23 cellular contexts compared by ENCODE assay signal in genomic region chr10:120386896-120387295, GRCh38.
"Had no signal": no experiment of that assay in that cellular context is flagged by ENCODE, and none has a peak within 500 bp of the region (broad histone marks: within the 10 kb centered on the region; RNA-seq: fewer than 3 reads in every experiment).

No MANE protein-coding gene starts in this region.

- H3K36me3 ChIP-seq: adrenal gland, gastrocnemius medialis, heart left ventricle, lower lobe of right lung, neural progenitor cell, ovary, thyroid gland had no signal

- H3K4me3 ChIP-seq: adrenal gland, gastrocnemius medialis, heart left ventricle, lower lobe of right lung, neural progenitor cell, ovary, thyroid gland had no signal

- H2AFZ ChIP-seq: neural progenitor cell had no signal

- H3K36me3 Mint-ChIP-seq: brain, immature natural killer cell, neural progenitor cell had no signal

- H3K27me3 ChIP-seq: adrenal gland, gastrocnemius medialis, neural progenitor cell, ovary, thyroid gland had no signal

- H3K27ac ChIP-seq: adrenal gland, gastrocnemius medialis, heart left ventricle, lower lobe of right lung, neural progenitor cell, ovary, thyroid gland had no signal

- H3K4me3 Mint-ChIP-seq: activated CD4-positive, alpha-beta memory T cell treated with anti-CD3 and anti-CD28 coated beads, Interleukin-2, amount 10 ng/mL, durations not matched to agents 7 days and 5 days; activated T-cell treated with anti-CD3 and anti-CD28 coated beads, Interleukin-2, amount 50 U/mL, for 24 hours; brain; central memory CD8-positive, alpha-beta T cell; immature natural killer cell; neural progenitor cell had no signal

- H3K9me3 ChIP-seq: adrenal gland, gastrocnemius medialis, heart left ventricle, lower lobe of right lung, ovary, thyroid gland had no signal

- FAIRE-seq: urothelium cell line had no signal

- H3K4me1 Mint-ChIP-seq: activated CD4-positive, alpha-beta memory T cell treated with anti-CD3 and anti-CD28 coated beads, Interleukin-2, amount 10 ng/mL, durations not matched to agents 7 days and 5 days; central memory CD8-positive, alpha-beta T cell; immature natural killer cell had no signal

- H3K9me3 Mint-ChIP-seq: activated CD4-positive, alpha-beta memory T cell treated with anti-CD3 and anti-CD28 coated beads, Interleukin-2, amount 10 ng/mL, durations not matched to agents 7 days and 5 days; activated T-cell treated with anti-CD3 and anti-CD28 coated beads, Interleukin-2, amount 50 U/mL, for 24 hours; central memory CD8-positive, alpha-beta T cell; immature natural killer cell; neural progenitor cell had no signal

- H3K27me3 Mint-ChIP-seq: activated CD4-positive, alpha-beta memory T cell treated with anti-CD3 and anti-CD28 coated beads, Interleukin-2, amount 10 ng/mL, durations not matched to agents 7 days and 5 days; central memory CD8-positive, alpha-beta T cell had no signal

- DNase-seq: activated CD4-positive, alpha-beta memory T cell treated with anti-CD3 and anti-CD28 coated beads, Interleukin-2, amount 10 ng/mL, durations not matched to agents 7 days and 5 days; activated CD4-positive, alpha-beta T cell treated with anti-CD3 and anti-CD28 coated beads for 4 hours; activated naive CD4-positive, alpha-beta T cell treated with anti-CD3 and anti-CD28 coated beads, Interleukin-2, amount 50 U/mL, for 16 hours; activated T-cell treated with anti-CD3 and anti-CD28 coated beads, Interleukin-2, amount 50 U/mL, for 24 hours; adrenal gland; cortex of kidney; effector CD8-positive, alpha-beta T cell; gastrocnemius medialis; heart left ventricle; immature natural killer cell; left colon; lower lobe of right lung; midbrain; ovary; stimulated activated CD4-positive, alpha-beta T cell treated with anti-CD3 and anti-CD28 coated beads, Interleukin-12 subunit alpha, Interleukin-12 subunit beta, amount 100 ng/mL, for 4 hours; stimulated activated CD4-positive, alpha-beta T cell treated with anti-CD3 and anti-CD28 coated beads, Interleukin-2, amount 100 ng/mL, for 24 hours; T-helper 2 cell; thyroid gland had no signal

- H3K27ac Mint-ChIP-seq: activated CD4-positive, alpha-beta memory T cell treated with anti-CD3 and anti-CD28 coated beads, Interleukin-2, amount 10 ng/mL, durations not matched to agents 7 days and 5 days; activated T-cell treated with anti-CD3 and anti-CD28 coated beads, Interleukin-2, amount 50 U/mL, for 24 hours; brain; immature natural killer cell; neural progenitor cell had no signal

- H3K9ac ChIP-seq: neural progenitor cell had no signal

- H3K4me1 ChIP-seq: adrenal gland, gastrocnemius medialis, heart left ventricle, lower lobe of right lung had no signal

- H3K4me2 ChIP-seq: neural progenitor cell had no signal

- ATAC-seq: gastrocnemius medialis, heart left ventricle, left colon, lower lobe of right lung, sciatic nerve had no signal
